30 cellular contexts compared by ENCODE assay signal in genomic region chr16:12050361-12050760, GRCh38.
"Had no signal": no experiment of that assay in that cellular context is flagged by ENCODE, and none has a peak within 500 bp of the region (broad histone marks: within the 10 kb centered on the region; RNA-seq: fewer than 3 reads in every experiment).

No MANE protein-coding gene starts in this region.

- H3K36me3 ChIP-seq: brain microvascular endothelial cell, breast epithelium had no signal

- DNase-seq: activated B cell treated with CpG ODN at 0.5 μM for 24 hours; activated CD4-positive, alpha-beta memory T cell treated with anti-CD3 and anti-CD28 coated beads for 36 hours; activated CD4-positive, alpha-beta T cell treated with anti-CD3 and anti-CD28 coated beads for 4 hours; activated CD4-positive, alpha-beta T cell treated with anti-CD3 and anti-CD28 coated beads, Interleukin-2, amount 10 ng/mL, durations not matched to agents 24 days and 14 days; activated CD4-positive, alpha-beta T cell treated with anti-CD3 and anti-CD28 coated beads, Interleukin-2, amount 50 U/mL, for 1 hour; activated CD4-positive, alpha-beta T cell treated with anti-CD3 and anti-CD28 coated beads, Interleukin-2, amount 50 U/mL, for 4 hours; activated CD4-positive, CD25-positive, alpha-beta regulatory T cell treated with anti-CD3 and anti-CD28 coated beads, Interleukin-2, amount 50 U/mL, for 72 hours; activated CD8-positive, alpha-beta memory T cell treated with anti-CD3 and anti-CD28 coated beads, Interleukin-2, amount 50 U/mL, for 4 hours; activated CD8-positive, alpha-beta T cell treated with anti-CD3 and anti-CD28 coated beads for 36 hours; activated effector memory CD4-positive, alpha-beta T cell treated with anti-CD3 and anti-CD28 coated beads, Interleukin-2, amount 50 U/mL, for 16 hours; activated gamma-delta T cell treated with Interleukin-2 at 50 U/mL for 16 hours; activated naive CD4-positive, alpha-beta T cell; activated naive CD4-positive, alpha-beta T cell treated with anti-CD3 and anti-CD28 coated beads for 36 hours; activated naive CD4-positive, alpha-beta T cell treated with anti-CD3 and anti-CD28 coated beads, Interleukin-2, amount 50 U/mL, for 16 hours; activated naive CD8-positive, alpha-beta T cell treated with anti-CD3 and anti-CD28 coated beads for 36 hours; activated T-cell treated with anti-CD3 and anti-CD28 coated beads for 4 hours; activated T-cell treated with anti-CD3 and anti-CD28 coated beads, Interleukin-2, amount 50 U/mL, for 1 hour; activated T-cell treated with anti-CD3 and anti-CD28 coated beads, Interleukin-2, amount 50 U/mL, for 4 hours; activated T-cell treated with anti-CD3 and anti-CD28 coated beads, Interleukin-2, amount 50 U/mL, for 72 hours; adrenal gland; amniotic stem cell; body of pancreas; brain microvascular endothelial cell; caudate nucleus; SW 1271; T-helper 1 cell; T-helper 2 cell; T-helper 9 cell had no signal

- H3K4me3 ChIP-seq: adrenal gland, body of pancreas, breast epithelium had no signal

- H3K27ac ChIP-seq: adrenal gland, body of pancreas, brain microvascular endothelial cell, breast epithelium, VCaP had no signal

- H3K9me3 ChIP-seq: adrenal gland, body of pancreas, breast epithelium had no signal

- H3K4me1 ChIP-seq: adrenal gland, body of pancreas, breast epithelium had no signal

- H3K27me3 ChIP-seq: adrenal gland, body of pancreas, brain microvascular endothelial cell, breast epithelium had no signal
